In genomic region chr7:43249808-43250145, GRCh38 we compare ENCODE assay signal across 22 cellular contexts.
DNase-seq lines count a peak whose midpoint lies in the region; ATAC-seq, FAIRE-seq and TF ChIP-seq lines count a peak whose summit lies in the region.
"Had no signal": no experiment of that assay in that cellular context is flagged by ENCODE, and none has a peak within 500 bp of the region (broad histone marks: within the 10 kb centered on the region; RNA-seq: fewer than 3 reads in every experiment).

No MANE protein-coding gene starts in this region.

- intact Hi-C loops in lower lobe of right lung (cut with DNase I): no loop called here

- H3K9me3 Mint-ChIP-seq in astrocyte (ENCODE audit: unreplicated experiment): no peaks in the 10 kb centered on the region
- H3K9me3 Mint-ChIP-seq: activated CD4-positive, alpha-beta T cell treated with anti-CD3 and anti-CD28 coated beads, Interleukin-2, amount 10 ng/mL, durations not matched to agents 24 days and 14 days; activated naive CD8-positive, alpha-beta T cell treated with anti-CD3 and anti-CD28 coated beads, Interleukin-2, amount 10 ng/mL, durations not matched to agents 7 days and 5 days; naive thymus-derived CD8-positive, alpha-beta T cell had no signal

- WGBS in hepatocyte (ENCODE audit: low lambda C conversion rate, missing lambda C conversion rate): 75% methylated on average over 9 of the region's 9 CpGs
- WGBS in tibial nerve, 2 donors: 59 to 60% methylated on average over 9 of the region's 9 CpGs

- peak overlapping the region; percentile 82 for H3K4me2 ChIP-seq in astrocyte (ENCODE audit: low read length)
- H3K4me2 ChIP-seq in hepatocyte: peak overlapping the region; percentile 42

- DNase-seq in HFF-Myc (ENCODE audit: extremely low read depth, low read depth) (no peak), astrocyte (ENCODE audit: low read depth) (no peak), hepatocyte (ENCODE audit: low spot score) (peak; percentile 9), tibial nerve (ENCODE audit: low spot score in 2 of 2) (no peak), lower lobe of right lung (no peak)
- DNase-seq: activated CD4-positive, alpha-beta T cell treated with anti-CD3 and anti-CD28 coated beads, Interleukin-2, amount 10 ng/mL, durations not matched to agents 24 days and 14 days; activated CD8-positive, alpha-beta memory T cell treated with anti-CD3 and anti-CD28 coated beads, Interleukin-2, amount 10 ng/mL, durations not matched to agents 7 days and 5 days; activated naive CD8-positive, alpha-beta T cell treated with anti-CD3 and anti-CD28 coated beads, Interleukin-2, amount 10 ng/mL, durations not matched to agents 7 days and 5 days; cortex of kidney; HCEC 1CT; left cardiac atrium; naive thymus-derived CD8-positive, alpha-beta T cell; NCI-H1092 treated with DMSO at 0.1 percent for 48 hours; NCI-H510A; Right ventricle myocardium superior; stimulated activated naive CD4-positive, alpha-beta T cell had no signal

- H3K27me3 Mint-ChIP-seq in astrocyte (ENCODE audit: low read depth, unreplicated experiment): peaks cover 3% of the 10 kb centered on the region

- H3K4me3 Mint-ChIP-seq in astrocyte (ENCODE audit: unreplicated experiment): no peak overlapping the region
- H3K4me3 Mint-ChIP-seq: activated CD4-positive, alpha-beta T cell treated with anti-CD3 and anti-CD28 coated beads, Interleukin-2, amount 10 ng/mL, durations not matched to agents 24 days and 14 days; activated CD8-positive, alpha-beta memory T cell treated with anti-CD3 and anti-CD28 coated beads, Interleukin-2, amount 10 ng/mL, durations not matched to agents 7 days and 5 days; activated naive CD8-positive, alpha-beta T cell treated with anti-CD3 and anti-CD28 coated beads, Interleukin-2, amount 10 ng/mL, durations not matched to agents 7 days and 5 days; B cell; naive thymus-derived CD8-positive, alpha-beta T cell had no signal

- H3K36me3 ChIP-seq in astrocyte (ENCODE audit: insufficient read depth, low read length): no peaks in the 10 kb centered on the region
- no peaks in the 10 kb centered on the region for H3K36me3 ChIP-seq in hepatocyte (replicated peaks; ENCODE audit: insufficient read depth, low read depth)
- H3K36me3 ChIP-seq in tibial nerve: no peaks in the 10 kb centered on the region
- no peaks in the 10 kb centered on the region for H3K36me3 ChIP-seq in lower lobe of right lung
- H3K36me3 ChIP-seq: breast epithelium had no signal

- H3K79me2 ChIP-seq in astrocyte (ENCODE audit: insufficient read depth, low read length) (no peaks in the 10 kb centered on the region), hepatocyte (no peaks in the 10 kb centered on the region)

- no peak for ATAC-seq in HG02571 (IDR thresholded peaks at IDR 0.05; ENCODE audit: unreplicated experiment)
- ATAC-seq in GM18867 (IDR thresholded peaks at IDR 0.05; ENCODE audit: unreplicated experiment): no peak
- no peak for ATAC-seq in lower lobe of right lung
- ATAC-seq in GM21367 (IDR thresholded peaks at IDR 0.05; ENCODE audit: unreplicated experiment): no peak
- ATAC-seq: activated CD8-positive, alpha-beta memory T cell treated with anti-CD3 and anti-CD28 coated beads, Interleukin-2, amount 10 ng/mL, durations not matched to agents 7 days and 5 days; left cardiac atrium; naive thymus-derived CD8-positive, alpha-beta T cell had no signal

- H2AFZ ChIP-seq in astrocyte (ENCODE audit: low read depth, low read length): peak overlapping the region; percentile 75
- H2AFZ ChIP-seq in hepatocyte: peak overlapping the region; percentile 25

- H3K4me1 ChIP-seq in astrocyte (ENCODE audit: insufficient read depth, low read length) (peaks cover 5% of the 10 kb centered on the region), hepatocyte (ENCODE audit: insufficient read depth) (peaks cover 5% of the 10 kb centered on the region), tibial nerve (no peaks in the 10 kb centered on the region), lower lobe of right lung (no peaks in the 10 kb centered on the region)
- H3K4me1 ChIP-seq: breast epithelium had no signal

- no peak for TF ChIP-seq POLR2A in tibial nerve (IDR thresholded peaks at IDR 0.05)

- peaks cover 2% of the 10 kb centered on the region for H3K4me1 Mint-ChIP-seq in astrocyte (ENCODE audit: low read depth, unreplicated experiment)
- H3K4me1 Mint-ChIP-seq: activated CD4-positive, alpha-beta T cell treated with anti-CD3 and anti-CD28 coated beads, Interleukin-2, amount 10 ng/mL, durations not matched to agents 24 days and 14 days; activated CD8-positive, alpha-beta memory T cell treated with anti-CD3 and anti-CD28 coated beads, Interleukin-2, amount 10 ng/mL, durations not matched to agents 7 days and 5 days; activated naive CD8-positive, alpha-beta T cell treated with anti-CD3 and anti-CD28 coated beads, Interleukin-2, amount 10 ng/mL, durations not matched to agents 7 days and 5 days; B cell; naive thymus-derived CD8-positive, alpha-beta T cell had no signal

- FAIRE-seq in astrocyte (lab: Jason Lieb, UNC): no peak
- FAIRE-seq: TTC549 had no signal

- H3K9me3 ChIP-seq in astrocyte (ENCODE audit: insufficient read depth, low read depth, low read length): no peaks in the 10 kb centered on the region
- H3K9me3 ChIP-seq in hepatocyte (ENCODE audit: low read depth): no peaks in the 10 kb centered on the region
- H3K9me3 ChIP-seq in tibial nerve: no peaks in the 10 kb centered on the region
- no peaks in the 10 kb centered on the region for H3K9me3 ChIP-seq in lower lobe of right lung
- H3K9me3 ChIP-seq: breast epithelium had no signal

- TF ChIP-seq CTCF in HFF-Myc (IDR thresholded peaks at IDR 0.05; ENCODE audit: low read depth, low read length, missing control alignments): no peak
- TF ChIP-seq CTCF in astrocyte (IDR thresholded peaks at IDR 0.05; ENCODE audit: insufficient read depth, low read depth, low read length): no peak
- TF ChIP-seq CTCF in hepatocyte (IDR thresholded peaks at IDR 0.05; ENCODE audit: poor library complexity): no peak
- no peak for TF ChIP-seq CTCF in tibial nerve (IDR thresholded peaks at IDR 0.05)
- TF ChIP-seq CTCF in lower lobe of right lung (IDR thresholded peaks at IDR 0.05): no peak

- no peak overlapping the region for H3K9ac ChIP-seq in astrocyte (ENCODE audit: low read length)

- H3K36me3 Mint-ChIP-seq in astrocyte (ENCODE audit: low read depth, unreplicated experiment): no peaks in the 10 kb centered on the region
- H3K36me3 Mint-ChIP-seq: activated naive CD8-positive, alpha-beta T cell treated with anti-CD3 and anti-CD28 coated beads, Interleukin-2, amount 10 ng/mL, durations not matched to agents 7 days and 5 days; naive thymus-derived CD8-positive, alpha-beta T cell had no signal

- H3K4me3 ChIP-seq in HFF-Myc (replicated peaks; ENCODE audit: low read depth, low read length): peak overlapping the region; percentile 43
- no peak overlapping the region for H3K4me3 ChIP-seq in astrocyte (ENCODE audit: insufficient read depth, low read depth, low read length)
- no peak overlapping the region for H3K4me3 ChIP-seq in hepatocyte
- H3K4me3 ChIP-seq in tibial nerve: peak overlapping the region in 1 of 4 donors; percentile 41
- no peak overlapping the region for H3K4me3 ChIP-seq in lower lobe of right lung

- H4K20me1 ChIP-seq in astrocyte (ENCODE audit: insufficient read depth, low read length) (no peaks in the 10 kb centered on the region), hepatocyte (ENCODE audit: insufficient read depth, poor library complexity, severe bottlenecking) (no peaks in the 10 kb centered on the region)

- H3K27ac ChIP-seq in astrocyte (ENCODE audit: low read depth, low read length) (no peak overlapping the region), hepatocyte (peak overlapping the region; percentile 61), tibial nerve (peak overlapping the region in 3 of 4 donors; percentile 14 to 66 (median 40)), lower lobe of right lung (no peak overlapping the region)
- H3K27ac ChIP-seq: breast epithelium had no signal

- no peak for TF ChIP-seq EP300 in tibial nerve (IDR thresholded peaks at IDR 0.05)

- H3K27me3 ChIP-seq in astrocyte (ENCODE audit: insufficient read depth, low read length) (no peaks in the 10 kb centered on the region), hepatocyte (no peaks in the 10 kb centered on the region), tibial nerve (no peaks in the 10 kb centered on the region), lower lobe of right lung (ENCODE audit: low read depth) (no peaks in the 10 kb centered on the region)
- H3K27me3 ChIP-seq: breast epithelium had no signal

- H3K9me2 ChIP-seq in hepatocyte (replicated peaks; ENCODE audit: insufficient read depth): no peaks in the 10 kb centered on the region

- H3K27ac Mint-ChIP-seq in astrocyte (ENCODE audit: unreplicated experiment): no peak overlapping the region
- H3K27ac Mint-ChIP-seq: activated CD4-positive, alpha-beta T cell treated with anti-CD3 and anti-CD28 coated beads, Interleukin-2, amount 10 ng/mL, durations not matched to agents 24 days and 14 days; activated CD8-positive, alpha-beta memory T cell treated with anti-CD3 and anti-CD28 coated beads, Interleukin-2, amount 10 ng/mL, durations not matched to agents 7 days and 5 days; activated naive CD8-positive, alpha-beta T cell treated with anti-CD3 and anti-CD28 coated beads, Interleukin-2, amount 10 ng/mL, durations not matched to agents 7 days and 5 days; B cell; naive thymus-derived CD8-positive, alpha-beta T cell had no signal

Comparison
In these comparisons a context has a peak if more than half of its experiments do, and no peak if none do; other contexts are left out.
1. H3K27ac ChIP-seq: peak in hepatocyte (single experiment) and tibial nerve (3 of 4); none in astrocyte (single experiment) and lower lobe of right lung (single experiment).